In genomic region chr19:12838893-12839656, GRCh38 we compare ENCODE assay signal across 11 cellular contexts. TPM values are rescaled to one million over a fixed set of nuclear protein-coding genes. Genes with fewer than 3 reads are reported as not detected.
DNase-seq lines count a peak whose midpoint lies in the region; ATAC-seq, FAIRE-seq and TF ChIP-seq lines count a peak whose summit lies in the region.
"Had no signal": no experiment of that assay in that cellular context is flagged by ENCODE, and none has a peak within 500 bp of the region (broad histone marks: within the 10 kb centered on the region; RNA-seq: fewer than 3 reads in every experiment).

No MANE protein-coding gene starts in this region.

- POLR2A ChIA-PET in GM12878 (lab: Charles Lee), result no interaction called here

- H3K9me3 ChIP-seq in Loucy (ENCODE audit: insufficient read depth, low read depth, low read length) (no peaks in the 10 kb centered on the region), GM12878 (replicated peaks; ENCODE audit: control insufficient read depth, insufficient read depth, low read length) (no peaks in the 10 kb centered on the region; the same call in none of the 3 replicates), neuron (ENCODE audit: low read length) (no peaks in the 10 kb centered on the region)

- H3K9me2 ChIP-seq in Loucy (replicated peaks; ENCODE audit: low read depth, low read length), result no peaks in the 10 kb centered on the region

- RAD21 ChIA-PET in GM12878 (lab: Charles Lee; ENCODE audit: unreplicated experiment), result no interaction called here

- peaks cover 21% of the 10 kb centered on the region for H3K4me1 ChIP-seq in Loucy (ENCODE audit: insufficient read depth, low read length, poor library complexity, severe bottlenecking)
- peaks cover 7% of the 10 kb centered on the region; the same call in 1 of the 2 replicates for H3K4me1 ChIP-seq in GM12878 (ENCODE audit: control insufficient read depth, insufficient read depth, low read length)
- H3K4me1 ChIP-seq in neuron (ENCODE audit: insufficient read depth, low read length), result peaks cover 15% of the 10 kb centered on the region

- no peak for TF ChIP-seq POLR2A in GM12878 (IDR thresholded peaks at IDR 0.05; ENCODE audit: low read depth, low read length)

- H3K4me3 ChIP-seq in Loucy (ENCODE audit: low read length, poor library complexity, severe bottlenecking), result peak overlapping the region; percentile 89
- no peak overlapping the region for H3K4me3 ChIP-seq in GM12878
- H3K4me3 ChIP-seq in neuron (ENCODE audit: low read length), result peak overlapping the region; percentile 71

- H2AFZ ChIP-seq in Loucy (ENCODE audit: low read length) (peak overlapping the region; percentile 92; the same call in 1 of the 2 replicates), GM12878 (ENCODE audit: control insufficient read depth, low read depth, low read length) (no peak overlapping the region), neuron (ENCODE audit: low read depth, low read length) (peak overlapping the region; percentile 99)

- in situ Hi-C loops in GM12878 (cut with MboI), result no loop called here

- TF ChIP-seq CTCF in Loucy (conservative IDR thresholded peaks at IDR 0.05; ENCODE audit: low read length) (no peak), GM12878 (IDR thresholded peaks at IDR 0.05 in 2 of 3, conservative IDR thresholded peaks at IDR 0.05 in 1 of 3; ENCODE audit: control insufficient read depth in 2 of 3, extremely low read depth in 1 of 3, insufficient read depth in 1 of 3, low read depth in 3 of 3, low read length in 3 of 3) (no peak)

- H3K79me2 ChIP-seq in Loucy (ENCODE audit: insufficient read depth, low read length), result peaks cover 28% of the 10 kb centered on the region
- H3K79me2 ChIP-seq in GM12878 (ENCODE audit: control insufficient read depth, insufficient read depth, low read length), result no peaks in the 10 kb centered on the region

- H3K9ac ChIP-seq in Loucy (ENCODE audit: low read depth, low read length, poor library complexity, severe bottlenecking) (peak overlapping the region; percentile 84), GM12878 (ENCODE audit: control insufficient read depth, insufficient read depth, low read length) (no peak overlapping the region)

- FAIRE-seq in GM12878 (lab: Jason Lieb, UNC), result no peak
- FAIRE-seq: GM19239 had no signal

- CTCF ChIA-PET in GM12878 (lab: Yijun Ruan, JAX), result no interaction called here

- peaks cover 28% of the 10 kb centered on the region for H4K20me1 ChIP-seq in Loucy (ENCODE audit: insufficient read depth, low read length, poor library complexity, severe bottlenecking)
- H4K20me1 ChIP-seq in GM12878 (ENCODE audit: control insufficient read depth, insufficient read depth), result no peaks in the 10 kb centered on the region; the same call in 1 of the 2 replicates

- TF ChIP-seq RAD21 in GM12878 (IDR thresholded peaks at IDR 0.05; ENCODE audit: insufficient read depth, low read depth, low read length), result no peak

- no peak overlapping the region for H3K27ac ChIP-seq in GM12878 (ENCODE audit: control insufficient read depth, insufficient read depth)

- WGBS in GM12878 (ENCODE audit: insufficient coverage, insufficient replicate concordance, low lambda C conversion rate, missing lambda C conversion rate), result 11% methylated on average over 17 of the region's 19 CpGs

- SMC1A ChIA-PET in GM12878 (lab: Charles Lee; ENCODE audit: uncharacterized antibody, unreplicated experiment), result no interaction called here

- intact Hi-C loops in GM12878 (cut with micrococcal nuclease; ENCODE audit: unreplicated experiment), result no loop called here

- BruUV-seq in GM12878 (replicated peaks; lab: Mats Ljungman, UMichigan), result no TSS peak

- no peak for ATAC-seq in GM12878
- no peak for ATAC-seq in HG03520 (IDR thresholded peaks at IDR 0.05; ENCODE audit: unreplicated experiment)
- ATAC-seq in GM19324 (IDR thresholded peaks at IDR 0.05; ENCODE audit: low FRiP score, unreplicated experiment), result no peak

- H3K36me3 ChIP-seq in Loucy (ENCODE audit: insufficient read depth, low read length) (no peaks in the 10 kb centered on the region), GM12878 (ENCODE audit: control insufficient read depth in 2 of 2, insufficient read depth in 2 of 2, low read length in 1 of 2) (no peaks in the 10 kb centered on the region), neuron (ENCODE audit: insufficient read depth, low read length) (peaks cover 2% of the 10 kb centered on the region)

- DNase-seq in NCI-H1417 (lab: John Stamatoyannopoulos, UW) (peak in 2 of 3 experiments; percentile 46 to 61), NCI-H1417 treated with DMSO at 0.1 percent for 48 hours (lab: John Stamatoyannopoulos, UW) (no peak), GM12878 (ENCODE audit: low read depth, low spot score) (no peak)
- DNase-seq in effector CD4-positive, alpha-beta T cell, result no peak
- DNase-seq: NCI-H226 had no signal

- no peaks in the 10 kb centered on the region for H3F3A ChIP-seq in Loucy (ENCODE audit: low read depth)

- H3K4me2 ChIP-seq in Loucy (ENCODE audit: low read depth, low read length, poor library complexity, severe bottlenecking), result peak overlapping the region; percentile 82
- no peak overlapping the region for H3K4me2 ChIP-seq in GM12878 (ENCODE audit: control insufficient read depth, insufficient read depth)

- no peak for TF ChIP-seq EP300 in GM12878 (IDR thresholded peaks at IDR 0.05; ENCODE audit: borderline replicate concordance in 1 of 2, control insufficient read depth in 1 of 2, low read depth in 2 of 2, low read length in 2 of 2)

- no peaks in the 10 kb centered on the region for H3K27me3 ChIP-seq in Loucy (ENCODE audit: insufficient read depth, low read length, poor library complexity, severe bottlenecking)
- peaks cover 8 to 40% of the 10 kb centered on the region in 2 experiments for H3K27me3 ChIP-seq in GM12878 (replicated peaks in 1 of 2; ENCODE audit: control insufficient read depth in 2 of 2, insufficient read depth in 2 of 2, low read length in 1 of 2)
- H3K27me3 ChIP-seq in neuron (ENCODE audit: insufficient read depth, low read length), result peaks cover 20% of the 10 kb centered on the region

RNA-seq across cellular contexts. Expression of gene MAST1, which starts 0.8 kb away (rescaled TPM):
- total RNA-seq in GM12878 (2013; cell fraction: nucleolus; rRNA removed), result 4.0 and 4.9 TPM in 2 replicates
- total RNA-seq in GM12878 (2014; rRNA removed) (0.11 and 0.79 TPM in 2 replicates), GM12878 (2014; rRNA removed; fragmentation: Illumina TruSeq; extraction: Trizol) (0.18 and 0.23 TPM in 2 replicates), GM12878 (2021) (0.44 and 0.85 TPM in 2 replicates)
- 0.73 TPM for polyA plus RNA-seq in GM12878 (2011; ENCODE audit: low read depth)
- polyA plus RNA-seq in GM12878 (2011; rRNA removed) (0.10 and 0.57 TPM in 2 replicates), GM12878 (2014; fragmentation: Illumina TruSeq; extraction: Trizol) (0.38 TPM in 1 of 2 replicates, not detected in the other), GM12878 (2014; fragmentation: Nextera tagmentation; extraction: Ambion mirVana) (under 1 TPM in 1 of 2 experiments, not detected in 1; 0.08 TPM), GM12878 (2014; rRNA removed) (0.68 and 1.3 TPM in 2 replicates), GM12878 (2016; fragmentation: Nextera tagmentation; extraction: Ambion mirVana) (under 1 TPM; 0.33 to 0.54 TPM)
- polyA plus RNA-seq in GM12878 (2011; cell fraction: cytosol; rRNA removed), result 0.10 and 0.15 TPM in 2 replicates
- 0.54 and 1.0 TPM in 2 replicates for polyA plus RNA-seq in GM12878 (2011; cell fraction: nucleus; rRNA removed)
- 1.1 TPM in 2 replicates for polyA plus RNA-seq in GM12878 (2012)
- 0.41 TPM in 1 of 2 replicates, not detected in the other for polyA minus RNA-seq in GM12878 (2011; rRNA and poly(A)+ RNA removed)
- polyA minus RNA-seq in GM12878 (2011; cell fraction: cytosol; rRNA and poly(A)+ RNA removed), result not detected in 2 replicates
- polyA minus RNA-seq in GM12878 (2011; cell fraction: nucleus; rRNA and poly(A)+ RNA removed), result 0.60 TPM in 1 of 2 replicates, not detected in the other

RNA-seq across cellular contexts. Expression of gene RTBDN, which starts 4.7 kb away (rescaled TPM):
- not detected in 2 replicates for total RNA-seq in GM12878 (2013; cell fraction: nucleolus; rRNA removed)
- total RNA-seq in GM12878 (2014; rRNA removed), result 0.45 and 0.87 TPM in 2 replicates
- total RNA-seq in GM12878 (2014; rRNA removed; fragmentation: Illumina TruSeq; extraction: Trizol), result not detected in 2 replicates
- not detected in 2 replicates for total RNA-seq in GM12878 (2021)
- polyA plus RNA-seq in GM12878 (2011; ENCODE audit: low read depth), result not detected
- polyA plus RNA-seq in GM12878 (2011; rRNA removed), result not detected in 2 replicates
- not detected in 2 replicates for polyA plus RNA-seq in GM12878 (2011; cell fraction: cytosol; rRNA removed)
- not detected in 2 replicates for polyA plus RNA-seq in GM12878 (2011; cell fraction: nucleus; rRNA removed)
- polyA plus RNA-seq in GM12878 (2012), result not detected in 2 replicates
- not detected in 2 replicates for polyA plus RNA-seq in GM12878 (2014; fragmentation: Illumina TruSeq; extraction: Trizol)
- not detected for polyA plus RNA-seq in GM12878 (2014; fragmentation: Nextera tagmentation; extraction: Ambion mirVana)
- polyA plus RNA-seq in GM12878 (2014; rRNA removed), result not detected in 2 replicates
- polyA plus RNA-seq in GM12878 (2016; fragmentation: Nextera tagmentation; extraction: Ambion mirVana), result not detected
- polyA minus RNA-seq in GM12878 (2011; rRNA and poly(A)+ RNA removed), result not detected in 2 replicates
- not detected in 2 replicates for polyA minus RNA-seq in GM12878 (2011; cell fraction: cytosol; rRNA and poly(A)+ RNA removed)
- polyA minus RNA-seq in GM12878 (2011; cell fraction: nucleus; rRNA and poly(A)+ RNA removed), result not detected in 2 replicates
- total RNA-seq: liver had no signal
- polyA plus RNA-seq: liver had no signal

RNA-seq across cellular contexts. Expression of gene RNASEH2A, which starts 32.7 kb away (rescaled TPM):
- total RNA-seq in GM12878 (2013; cell fraction: nucleolus; rRNA removed), result 11.0 and 13.0 TPM in 2 replicates
- total RNA-seq in GM12878 (2014; rRNA removed) (41.7 and 46.9 TPM in 2 replicates), GM12878 (2014; rRNA removed; fragmentation: Illumina TruSeq; extraction: Trizol) (35.2 and 39.6 TPM in 2 replicates), GM12878 (2021) (41.2 and 43.8 TPM in 2 replicates)
- polyA plus RNA-seq in GM12878 (2011; ENCODE audit: low read depth), result 10.0 TPM
- polyA plus RNA-seq in GM12878 (2011; rRNA removed) (20.3 and 35.4 TPM in 2 replicates), GM12878 (2014; fragmentation: Illumina TruSeq; extraction: Trizol) (10.4 and 30.7 TPM in 2 replicates), GM12878 (2014; fragmentation: Nextera tagmentation; extraction: Ambion mirVana) (10 to 100 TPM; 17.4 to 19.1 TPM), GM12878 (2014; rRNA removed) (54.4 and 65.3 TPM in 2 replicates), GM12878 (2016; fragmentation: Nextera tagmentation; extraction: Ambion mirVana) (100 to 1,000 TPM in 1 of 2 experiments, 10 to 100 TPM in 1; 95.0 to 103 TPM)
- 72.8 and 73.4 TPM in 2 replicates for polyA plus RNA-seq in GM12878 (2011; cell fraction: cytosol; rRNA removed)
- 36.7 and 45.4 TPM in 2 replicates for polyA plus RNA-seq in GM12878 (2011; cell fraction: nucleus; rRNA removed)
- polyA plus RNA-seq in GM12878 (2012), result 24.3 and 28.4 TPM in 2 replicates
- 43.2 and 60.1 TPM in 2 replicates for polyA minus RNA-seq in GM12878 (2011; rRNA and poly(A)+ RNA removed)
- 21.4 and 24.6 TPM in 2 replicates for polyA minus RNA-seq in GM12878 (2011; cell fraction: cytosol; rRNA and poly(A)+ RNA removed)
- polyA minus RNA-seq in GM12878 (2011; cell fraction: nucleus; rRNA and poly(A)+ RNA removed), result 9.1 and 17.9 TPM in 2 replicates

RNA-seq across cellular contexts. Expression of gene THSD8, which starts 37.2 kb away (rescaled TPM):
- total RNA-seq in GM12878 (2013; cell fraction: nucleolus; rRNA removed), result not detected in 2 replicates
- total RNA-seq in GM12878 (2014; rRNA removed) (not detected in 2 replicates), GM12878 (2014; rRNA removed; fragmentation: Illumina TruSeq; extraction: Trizol) (0.69 TPM in 1 of 2 replicates, not detected in the other), GM12878 (2021) (25.1 and 30.0 TPM in 2 replicates)
- 3.9 TPM for polyA plus RNA-seq in GM12878 (2011; ENCODE audit: low read depth)
- polyA plus RNA-seq in GM12878 (2011; rRNA removed) (5.6 and 8.8 TPM in 2 replicates), GM12878 (2014; fragmentation: Illumina TruSeq; extraction: Trizol) (10.9 and 12.5 TPM in 2 replicates), GM12878 (2014; fragmentation: Nextera tagmentation; extraction: Ambion mirVana) (10 to 100 TPM; 10.5 to 30.6 TPM), GM12878 (2014; rRNA removed) (0.11 and 0.24 TPM in 2 replicates), GM12878 (2016; fragmentation: Nextera tagmentation; extraction: Ambion mirVana) (10 to 100 TPM; 30.6 to 32.3 TPM)
- 0.33 and 0.57 TPM in 2 replicates for polyA plus RNA-seq in GM12878 (2011; cell fraction: cytosol; rRNA removed)
- 0.19 TPM in 1 of 2 replicates, not detected in the other for polyA plus RNA-seq in GM12878 (2011; cell fraction: nucleus; rRNA removed)
- 7.8 and 13.1 TPM in 2 replicates for polyA plus RNA-seq in GM12878 (2012)
- 1.5 TPM in 1 of 2 replicates, not detected in the other for polyA minus RNA-seq in GM12878 (2011; rRNA and poly(A)+ RNA removed)
- not detected in 2 replicates for polyA minus RNA-seq in GM12878 (2011; cell fraction: cytosol; rRNA and poly(A)+ RNA removed)
- not detected in 2 replicates for polyA minus RNA-seq in GM12878 (2011; cell fraction: nucleus; rRNA and poly(A)+ RNA removed)

RNA-seq across cellular contexts. Expression of gene PRDX2, which starts 37.5 kb away (rescaled TPM):
- 52.5 and 53.2 TPM in 2 replicates for total RNA-seq in GM12878 (2013; cell fraction: nucleolus; rRNA removed)
- total RNA-seq in GM12878 (2014; rRNA removed) (367 and 392 TPM in 2 replicates), GM12878 (2014; rRNA removed; fragmentation: Illumina TruSeq; extraction: Trizol) (230 and 258 TPM in 2 replicates), GM12878 (2021) (274 and 279 TPM in 2 replicates)
- polyA plus RNA-seq in GM12878 (2011; ENCODE audit: low read depth), result 150 TPM
- polyA plus RNA-seq in GM12878 (2011; rRNA removed) (45.7 and 93.0 TPM in 2 replicates), GM12878 (2014; fragmentation: Illumina TruSeq; extraction: Trizol) (110 and 338 TPM in 2 replicates), GM12878 (2014; fragmentation: Nextera tagmentation; extraction: Ambion mirVana) (100 to 1,000 TPM; 670 to 812 TPM), GM12878 (2014; rRNA removed) (327 and 338 TPM in 2 replicates), GM12878 (2016; fragmentation: Nextera tagmentation; extraction: Ambion mirVana) (100 to 1,000 TPM; 349 to 384 TPM)
- 234 and 251 TPM in 2 replicates for polyA plus RNA-seq in GM12878 (2011; cell fraction: cytosol; rRNA removed)
- 136 and 184 TPM in 2 replicates for polyA plus RNA-seq in GM12878 (2011; cell fraction: nucleus; rRNA removed)
- polyA plus RNA-seq in GM12878 (2012), result 214 and 229 TPM in 2 replicates
- polyA minus RNA-seq in GM12878 (2011; rRNA and poly(A)+ RNA removed), result 69.4 and 109 TPM in 2 replicates
- 53.4 and 56.9 TPM in 2 replicates for polyA minus RNA-seq in GM12878 (2011; cell fraction: cytosol; rRNA and poly(A)+ RNA removed)
- polyA minus RNA-seq in GM12878 (2011; cell fraction: nucleus; rRNA and poly(A)+ RNA removed), result 26.4 and 43.7 TPM in 2 replicates

Comparison
In these comparisons a context has a peak if more than half of its experiments do, and no peak if none do; other contexts are left out.
1. DNase-seq: peak in NCI-H1417 (2 of 3); none in NCI-H1417 treated with DMSO at 0.1 percent for 48 hours (single experiment), GM12878 (single experiment) and effector CD4-positive, alpha-beta T cell (single experiment).